Comparison of ENCODE assay signal across 1 cellular context in the genomic region with DNA sequence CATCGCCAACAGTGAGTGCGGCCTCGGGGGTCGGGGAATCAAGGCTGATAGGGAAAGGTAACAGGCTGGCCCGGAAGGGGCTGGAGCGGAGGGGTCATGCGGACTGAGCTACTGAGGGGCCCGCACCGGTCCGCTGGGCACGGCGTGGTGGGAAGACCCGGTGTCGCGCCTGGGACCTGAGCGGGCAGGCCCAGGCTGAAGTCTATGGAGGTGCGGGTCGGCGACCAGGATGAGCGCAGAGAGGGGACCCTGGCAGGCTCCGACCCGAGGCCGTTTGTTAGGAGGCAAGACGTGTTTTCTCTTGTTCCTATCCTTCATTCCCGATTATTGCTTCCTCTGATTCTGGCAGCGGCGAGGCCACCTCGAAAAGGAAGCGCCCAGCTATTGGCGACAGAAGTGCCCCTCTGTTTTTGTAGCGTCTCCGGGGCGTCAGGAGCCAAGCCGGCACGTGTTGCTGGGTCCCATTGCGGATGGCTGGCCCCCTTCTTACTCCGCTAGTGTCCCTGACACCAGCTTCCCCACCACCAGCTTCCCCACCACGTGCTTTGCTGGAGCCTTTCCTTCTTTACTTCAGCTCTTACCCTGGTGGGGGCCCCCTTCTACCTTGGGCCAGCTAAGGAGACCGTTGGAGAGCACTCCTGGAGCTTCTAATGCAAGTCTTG.
A peak's percentile ranks its signal among the peaks of the same experiment; 100 is the strongest.
TF ChIP-seq lines count a peak whose summit lies in the region.

No MANE protein-coding gene starts in this region.

TF ChIP-seq in K562, 482 proteins besides CTCF, POLR2A, EP300 and RAD21 (continued from another document and continues in another):
- TF ChIP-seq, protein P1, sequence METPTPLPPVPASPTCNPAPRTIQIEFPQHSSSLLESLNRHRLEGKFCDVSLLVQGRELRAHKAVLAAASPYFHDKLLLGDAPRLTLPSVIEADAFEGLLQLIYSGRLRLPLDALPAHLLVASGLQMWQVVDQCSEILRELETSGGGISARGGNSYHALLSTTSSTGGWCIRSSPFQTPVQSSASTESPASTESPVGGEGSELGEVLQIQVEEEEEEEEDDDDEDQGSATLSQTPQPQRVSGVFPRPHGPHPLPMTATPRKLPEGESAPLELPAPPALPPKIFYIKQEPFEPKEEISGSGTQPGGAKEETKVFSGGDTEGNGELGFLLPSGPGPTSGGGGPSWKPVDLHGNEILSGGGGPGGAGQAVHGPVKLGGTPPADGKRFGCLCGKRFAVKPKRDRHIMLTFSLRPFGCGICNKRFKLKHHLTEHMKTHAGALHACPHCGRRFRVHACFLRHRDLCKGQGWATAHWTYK (CRISPR knock-in tag; IDR thresholded peaks at IDR 0.05): no peak
- TF ChIP-seq PCBP2 (IDR thresholded peaks at IDR 0.05; ENCODE audit: low read depth, low read length, poor library complexity, severe bottlenecking) (no peak), LEF1 (IDR thresholded peaks at IDR 0.05) (no peak), ZNF696 (CRISPR knock-in tag; conservative IDR thresholded peaks at IDR 0.05) (no peak), HNRNPUL1 (IDR thresholded peaks at IDR 0.05; ENCODE audit: low read length) (no peak), MAZ (CRISPR knock-in tag; conservative IDR thresholded peaks at IDR 0.05 in 1 of 2, IDR thresholded peaks at IDR 0.05 in 1 of 2) (0 out of 4 replicates have a peak, but pooled peaks of 1 of the 2 experiments have one; percentile 10), NUFIP1 (IDR thresholded peaks at IDR 0.05; ENCODE audit: partially characterized antibody) (no peak), MAFF (IDR thresholded peaks at IDR 0.05; ENCODE audit: low read length) (no peak), SMC3 (conservative IDR thresholded peaks at IDR 0.05; ENCODE audit: insufficient read depth, low read depth, low read length) (no peak), TEAD4 (IDR thresholded peaks at IDR 0.05; ENCODE audit: low read length) (no peak), TEAD4 (CRISPR knock-in tag; IDR thresholded peaks at IDR 0.05; ENCODE audit: borderline replicate concordance) (0 out of 2 replicates have a peak, but pooled peaks have one; percentile 13), STAG1 (CRISPR knock-in tag; IDR thresholded peaks at IDR 0.05; ENCODE audit: borderline replicate concordance) (no peak), FOXK1 (CRISPR knock-in tag; IDR thresholded peaks at IDR 0.05; ENCODE audit: borderline replicate concordance) (no peak), BACH1 (tag; IDR thresholded peaks at IDR 0.05) (peak; percentile 42; the same call in 1 of the 2 replicates), ZNF75A (CRISPR knock-in tag; IDR thresholded peaks at IDR 0.05) (0 out of 2 replicates have a peak, but pooled peaks have one; percentile 3), CREM (IDR thresholded peaks at IDR 0.05; ENCODE audit: low read depth) (no peak), CSDE1 (IDR thresholded peaks at IDR 0.05) (no peak), E2F3 (CRISPR knock-in tag; IDR thresholded peaks at IDR 0.05) (no peak), NR3C1 (CRISPR knock-in tag; IDR thresholded peaks at IDR 0.05) (no peak), ASH1L (IDR thresholded peaks at IDR 0.05; ENCODE audit: borderline replicate concordance, low read depth, partially characterized antibody) (no peak), ZNF282 (CRISPR knock-in tag; IDR thresholded peaks at IDR 0.05) (no peak), SREBF2 (CRISPR knock-in tag; IDR thresholded peaks at IDR 0.05) (0 out of 2 replicates have a peak, but pooled peaks have one; percentile 68), ETV1 (tag; conservative IDR thresholded peaks at IDR 0.05; ENCODE audit: low read depth) (no peak), CBFA2T2 (conservative IDR thresholded peaks at IDR 0.05) (no peak), SRF (CRISPR knock-in tag; IDR thresholded peaks at IDR 0.05) (no peak), ZFX (CRISPR knock-in tag; IDR thresholded peaks at IDR 0.05) (no peak), SNIP1 (IDR thresholded peaks at IDR 0.05; ENCODE audit: low read depth) (no peak), ZNF668 (CRISPR knock-in tag; IDR thresholded peaks at IDR 0.05) (no peak), EGR1 (conservative IDR thresholded peaks at IDR 0.05) (no peak), ZNF830 (CRISPR knock-in tag; IDR thresholded peaks at IDR 0.05) (no peak), ZNF124 (CRISPR knock-in tag; IDR thresholded peaks at IDR 0.05) (no peak), MBD2 (IDR thresholded peaks at IDR 0.05; ENCODE audit: borderline replicate concordance, low read depth) (no peak)
- TF ChIP-seq, protein P2, sequence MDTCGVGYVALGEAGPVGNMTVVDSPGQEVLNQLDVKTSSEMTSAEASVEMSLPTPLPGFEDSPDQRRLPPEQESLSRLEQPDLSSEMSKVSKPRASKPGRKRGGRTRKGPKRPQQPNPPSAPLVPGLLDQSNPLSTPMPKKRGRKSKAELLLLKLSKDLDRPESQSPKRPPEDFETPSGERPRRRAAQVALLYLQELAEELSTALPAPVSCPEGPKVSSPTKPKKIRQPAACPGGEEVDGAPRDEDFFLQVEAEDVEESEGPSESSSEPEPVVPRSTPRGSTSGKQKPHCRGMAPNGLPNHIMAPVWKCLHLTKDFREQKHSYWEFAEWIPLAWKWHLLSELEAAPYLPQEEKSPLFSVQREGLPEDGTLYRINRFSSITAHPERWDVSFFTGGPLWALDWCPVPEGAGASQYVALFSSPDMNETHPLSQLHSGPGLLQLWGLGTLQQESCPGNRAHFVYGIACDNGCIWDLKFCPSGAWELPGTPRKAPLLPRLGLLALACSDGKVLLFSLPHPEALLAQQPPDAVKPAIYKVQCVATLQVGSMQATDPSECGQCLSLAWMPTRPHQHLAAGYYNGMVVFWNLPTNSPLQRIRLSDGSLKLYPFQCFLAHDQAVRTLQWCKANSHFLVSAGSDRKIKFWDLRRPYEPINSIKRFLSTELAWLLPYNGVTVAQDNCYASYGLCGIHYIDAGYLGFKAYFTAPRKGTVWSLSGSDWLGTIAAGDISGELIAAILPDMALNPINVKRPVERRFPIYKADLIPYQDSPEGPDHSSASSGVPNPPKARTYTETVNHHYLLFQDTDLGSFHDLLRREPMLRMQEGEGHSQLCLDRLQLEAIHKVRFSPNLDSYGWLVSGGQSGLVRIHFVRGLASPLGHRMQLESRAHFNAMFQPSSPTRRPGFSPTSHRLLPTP (IDR thresholded peaks at IDR 0.05; ENCODE audit: borderline replicate concordance, extremely low read depth, insufficient read length): no peak
- TF ChIP-seq, protein P3, sequence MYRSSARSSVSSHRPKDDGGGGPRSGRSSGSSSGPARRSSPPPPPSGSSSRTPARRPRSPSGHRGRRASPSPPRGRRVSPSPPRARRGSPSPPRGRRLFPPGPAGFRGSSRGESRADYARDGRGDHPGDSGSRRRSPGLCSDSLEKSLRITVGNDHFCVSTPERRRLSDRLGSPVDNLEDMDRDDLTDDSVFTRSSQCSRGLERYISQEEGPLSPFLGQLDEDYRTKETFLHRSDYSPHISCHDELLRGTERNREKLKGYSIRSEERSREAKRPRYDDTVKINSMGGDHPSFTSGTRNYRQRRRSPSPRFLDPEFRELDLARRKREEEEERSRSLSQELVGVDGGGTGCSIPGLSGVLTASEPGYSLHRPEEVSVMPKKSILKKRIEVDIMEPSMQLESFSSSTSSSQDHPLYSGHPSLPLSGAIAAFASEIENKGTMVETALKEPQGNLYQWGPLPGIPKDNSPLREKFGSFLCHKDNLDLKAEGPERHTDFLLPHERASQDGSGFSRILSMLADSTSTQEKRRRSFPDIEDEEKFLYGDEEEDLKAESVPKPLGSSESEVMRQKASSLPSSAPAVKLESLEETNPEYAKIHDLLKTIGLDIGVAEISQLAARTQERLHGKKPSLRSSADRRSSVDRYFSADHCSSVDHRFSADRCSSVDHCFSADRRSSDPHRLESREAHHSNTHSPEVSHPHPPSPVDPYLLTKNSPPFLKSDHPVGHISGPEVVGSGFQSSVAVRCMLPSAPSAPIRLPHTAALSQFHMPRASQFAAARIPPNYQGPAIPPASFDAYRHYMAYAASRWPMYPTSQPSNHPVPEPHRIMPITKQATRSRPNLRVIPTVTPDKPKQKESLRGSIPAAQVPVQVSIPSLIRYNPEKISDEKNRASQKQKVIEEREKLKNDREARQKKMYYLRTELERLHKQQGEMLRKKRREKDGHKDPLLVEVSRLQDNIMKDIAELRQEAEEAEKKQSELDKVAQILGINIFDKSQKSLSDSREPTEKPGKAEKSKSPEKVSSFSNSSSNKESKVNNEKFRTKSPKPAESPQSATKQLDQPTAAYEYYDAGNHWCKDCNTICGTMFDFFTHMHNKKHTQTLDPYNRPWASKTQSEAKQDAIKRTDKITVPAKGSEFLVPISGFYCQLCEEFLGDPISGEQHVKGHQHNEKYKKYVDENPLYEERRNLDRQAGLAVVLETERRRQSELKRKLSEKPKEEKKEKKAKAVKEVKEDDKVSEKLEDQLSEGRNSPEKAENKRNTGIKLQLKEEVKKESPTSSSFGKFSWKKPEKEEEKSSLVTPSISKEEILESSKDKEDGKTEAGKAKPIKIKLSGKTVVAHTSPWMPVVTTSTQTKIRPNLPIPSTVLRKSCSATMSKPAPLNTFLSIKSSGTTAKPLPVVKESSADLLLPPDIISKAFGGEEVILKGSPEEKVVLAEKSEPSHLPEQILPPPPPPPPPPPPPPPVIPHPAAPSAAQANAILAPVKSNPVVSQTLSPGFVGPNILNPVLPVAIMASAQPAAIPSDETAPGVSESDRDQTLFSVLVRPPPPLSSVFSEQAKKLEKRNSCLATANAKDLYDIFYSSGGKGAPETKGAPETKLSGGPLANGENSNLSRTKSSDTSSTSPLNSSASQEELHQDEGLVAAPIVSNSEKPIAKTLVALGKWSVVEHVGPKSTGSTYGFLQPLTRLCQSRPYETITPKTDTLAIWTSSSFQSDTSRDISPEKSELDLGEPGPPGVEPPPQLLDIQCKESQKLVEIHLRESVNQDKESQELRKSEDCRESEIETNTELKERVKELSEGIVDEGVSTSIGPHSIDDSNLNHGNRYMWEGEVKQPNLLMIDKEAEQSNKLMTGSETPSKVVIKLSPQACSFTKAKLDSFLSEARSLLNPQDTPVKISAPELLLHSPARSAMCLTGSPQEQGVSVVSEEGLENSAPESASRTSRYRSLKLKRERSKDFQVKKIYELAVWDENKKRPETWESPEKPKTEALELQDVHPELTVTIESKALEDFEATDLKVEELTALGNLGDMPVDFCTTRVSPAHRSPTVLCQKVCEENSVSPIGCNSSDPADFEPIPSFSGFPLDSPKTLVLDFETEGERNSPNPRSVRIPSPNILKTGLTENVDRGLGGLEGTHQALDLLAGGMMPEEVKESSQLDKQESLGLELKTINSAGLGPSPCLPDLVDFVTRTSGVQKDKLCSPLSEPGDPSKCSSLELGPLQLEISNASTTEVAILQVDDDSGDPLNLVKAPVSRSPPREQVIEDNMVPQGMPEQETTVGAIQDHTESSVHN (IDR thresholded peaks at IDR 0.05; ENCODE audit: borderline replicate concordance in 1 of 2, low read depth in 1 of 2): no peak
- TF ChIP-seq, protein P4, sequence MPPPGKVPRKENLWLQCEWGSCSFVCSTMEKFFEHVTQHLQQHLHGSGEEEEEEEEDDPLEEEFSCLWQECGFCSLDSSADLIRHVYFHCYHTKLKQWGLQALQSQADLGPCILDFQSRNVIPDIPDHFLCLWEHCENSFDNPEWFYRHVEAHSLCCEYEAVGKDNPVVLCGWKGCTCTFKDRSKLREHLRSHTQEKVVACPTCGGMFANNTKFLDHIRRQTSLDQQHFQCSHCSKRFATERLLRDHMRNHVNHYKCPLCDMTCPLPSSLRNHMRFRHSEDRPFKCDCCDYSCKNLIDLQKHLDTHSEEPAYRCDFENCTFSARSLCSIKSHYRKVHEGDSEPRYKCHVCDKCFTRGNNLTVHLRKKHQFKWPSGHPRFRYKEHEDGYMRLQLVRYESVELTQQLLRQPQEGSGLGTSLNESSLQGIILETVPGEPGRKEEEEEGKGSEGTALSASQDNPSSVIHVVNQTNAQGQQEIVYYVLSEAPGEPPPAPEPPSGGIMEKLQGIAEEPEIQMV (tag; conservative IDR thresholded peaks at IDR 0.05; ENCODE audit: low read depth): no peak
- TF ChIP-seq, protein P5, sequence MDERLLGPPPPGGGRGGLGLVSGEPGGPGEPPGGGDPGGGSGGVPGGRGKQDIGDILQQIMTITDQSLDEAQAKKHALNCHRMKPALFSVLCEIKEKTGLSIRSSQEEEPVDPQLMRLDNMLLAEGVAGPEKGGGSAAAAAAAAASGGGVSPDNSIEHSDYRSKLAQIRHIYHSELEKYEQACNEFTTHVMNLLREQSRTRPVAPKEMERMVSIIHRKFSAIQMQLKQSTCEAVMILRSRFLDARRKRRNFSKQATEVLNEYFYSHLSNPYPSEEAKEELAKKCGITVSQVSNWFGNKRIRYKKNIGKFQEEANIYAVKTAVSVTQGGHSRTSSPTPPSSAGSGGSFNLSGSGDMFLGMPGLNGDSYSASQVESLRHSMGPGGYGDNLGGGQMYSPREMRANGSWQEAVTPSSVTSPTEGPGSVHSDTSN (CRISPR knock-in tag; IDR thresholded peaks at IDR 0.05; ENCODE audit: low read depth): no peak
- TF ChIP-seq, protein P5 (tag; conservative IDR thresholded peaks at IDR 0.05; ENCODE audit: low read depth): no peak
- TF ChIP-seq, protein P6, sequence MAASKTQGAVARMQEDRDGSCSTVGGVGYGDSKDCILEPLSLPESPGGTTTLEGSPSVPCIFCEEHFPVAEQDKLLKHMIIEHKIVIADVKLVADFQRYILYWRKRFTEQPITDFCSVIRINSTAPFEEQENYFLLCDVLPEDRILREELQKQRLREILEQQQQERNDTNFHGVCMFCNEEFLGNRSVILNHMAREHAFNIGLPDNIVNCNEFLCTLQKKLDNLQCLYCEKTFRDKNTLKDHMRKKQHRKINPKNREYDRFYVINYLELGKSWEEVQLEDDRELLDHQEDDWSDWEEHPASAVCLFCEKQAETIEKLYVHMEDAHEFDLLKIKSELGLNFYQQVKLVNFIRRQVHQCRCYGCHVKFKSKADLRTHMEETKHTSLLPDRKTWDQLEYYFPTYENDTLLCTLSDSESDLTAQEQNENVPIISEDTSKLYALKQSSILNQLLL (CRISPR knock-in tag; IDR thresholded peaks at IDR 0.05; ENCODE audit: borderline replicate concordance): no peak
- TF ChIP-seq, protein P7, sequence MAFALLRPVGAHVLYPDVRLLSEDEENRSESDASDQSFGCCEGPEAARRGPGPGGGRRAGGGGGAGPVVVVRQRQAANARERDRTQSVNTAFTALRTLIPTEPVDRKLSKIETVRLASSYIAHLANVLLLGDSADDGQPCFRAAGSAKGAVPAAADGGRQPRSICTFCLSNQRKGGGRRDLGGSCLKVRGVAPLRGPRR (CRISPR knock-in tag; IDR thresholded peaks at IDR 0.05): no peak
- TF ChIP-seq, protein P8, sequence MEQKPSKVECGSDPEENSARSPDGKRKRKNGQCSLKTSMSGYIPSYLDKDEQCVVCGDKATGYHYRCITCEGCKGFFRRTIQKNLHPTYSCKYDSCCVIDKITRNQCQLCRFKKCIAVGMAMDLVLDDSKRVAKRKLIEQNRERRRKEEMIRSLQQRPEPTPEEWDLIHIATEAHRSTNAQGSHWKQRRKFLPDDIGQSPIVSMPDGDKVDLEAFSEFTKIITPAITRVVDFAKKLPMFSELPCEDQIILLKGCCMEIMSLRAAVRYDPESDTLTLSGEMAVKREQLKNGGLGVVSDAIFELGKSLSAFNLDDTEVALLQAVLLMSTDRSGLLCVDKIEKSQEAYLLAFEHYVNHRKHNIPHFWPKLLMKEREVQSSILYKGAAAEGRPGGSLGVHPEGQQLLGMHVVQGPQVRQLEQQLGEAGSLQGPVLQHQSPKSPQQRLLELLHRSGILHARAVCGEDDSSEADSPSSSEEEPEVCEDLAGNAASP (IDR thresholded peaks at IDR 0.05): no peak
